In the genomic region with DNA sequence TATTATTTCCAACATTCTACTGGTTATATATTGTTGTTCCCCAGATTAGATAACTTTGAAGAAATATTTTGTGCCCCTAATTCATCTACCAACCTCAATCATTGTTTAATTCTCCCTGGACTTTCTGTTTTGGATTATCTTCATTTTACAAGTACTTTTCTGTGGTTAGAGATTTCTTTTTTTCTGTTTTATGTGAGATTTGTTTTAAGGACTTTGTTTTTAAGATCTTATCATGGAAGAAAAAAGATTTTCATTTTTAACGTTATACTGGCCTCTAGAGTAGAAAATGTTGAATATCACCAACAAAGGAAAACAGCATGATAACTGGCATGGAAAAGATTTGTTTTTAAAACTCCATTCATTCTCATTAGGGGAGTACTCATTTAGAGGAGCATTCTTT, we compare ENCODE assay signal across 8 cellular contexts.
DNase-seq lines count a peak whose midpoint lies in the region; ATAC-seq and TF ChIP-seq lines count a peak whose summit lies in the region.

No MANE protein-coding gene starts in this region.

- no peaks in the 10 kb centered on the region for H3K36me3 ChIP-seq in tibial artery

- peaks cover 0 to 3% of the 10 kb centered on the region in 2 donors for H3K27me3 Mint-ChIP-seq in natural killer cell (ENCODE audit: low read depth in 2 of 2)

- H3K4me3 ChIP-seq in foreskin fibroblast (ENCODE audit: low read depth in 1 of 2, low read length in 2 of 2) (no peak overlapping the region), tibial artery (no peak overlapping the region)

- H3K9me3 ChIP-seq in tibial artery = no peaks in the 10 kb centered on the region

- no peak for ATAC-seq in natural killer cell
- no peak for ATAC-seq in GM21723 (IDR thresholded peaks at IDR 0.05; ENCODE audit: unreplicated experiment)

- intact Hi-C loops in tibial artery (cut with DNase I; ENCODE audit: low total_unique reads) = loop anchor here (10.0 kb wide), 1 partner anchor 1131 kb away; a partner anchor contains a TSS
- intact Hi-C loops in natural killer cell (cut with micrococcal nuclease) = loop anchor here (5.0 kb wide), 1 partner anchor 1453 kb away; no protein-coding TSS in a partner anchor

- DNase-seq in NCI-H2029 (lab: John Stamatoyannopoulos, UW) = peak; percentile 5
- no peak for DNase-seq in NCI-H2029 treated with DMSO at 0.1 percent for 48 hours (lab: John Stamatoyannopoulos, UW)
- DNase-seq in RKO (ENCODE audit: low spot score) = peak; percentile 9
- peak in 1 of 2 donors; percentile 49 for DNase-seq in foreskin fibroblast
- DNase-seq in tibial artery = no peak
- no peak for DNase-seq in natural killer cell
- no peak for DNase-seq in amniotic stem cell (lab: John Stamatoyannopoulos, UW)

- H3K4me3 Mint-ChIP-seq in natural killer cell = no peak overlapping the region

- TF ChIP-seq CTCF in foreskin fibroblast (IDR thresholded peaks at IDR 0.05; ENCODE audit: low read depth, low read length) (peak; percentile 16), tibial artery (IDR thresholded peaks at IDR 0.05) (peak; percentile 39 to 44), natural killer cell (IDR thresholded peaks at IDR 0.05) (no peak)

- H3K27ac Mint-ChIP-seq in natural killer cell = no peak overlapping the region

- H3K4me1 Mint-ChIP-seq in natural killer cell = no peaks in the 10 kb centered on the region

- H3K27ac ChIP-seq in tibial artery = peak overlapping the region in 1 of 2 donors; percentile 13

- H3K9me3 Mint-ChIP-seq in natural killer cell = no peaks in the 10 kb centered on the region

- no peaks in the 10 kb centered on the region for H3K27me3 ChIP-seq in tibial artery

- peaks cover 0 to 37% (median 8%) of the 10 kb centered on the region in 4 donors for H3K4me1 ChIP-seq in tibial artery

- H3K36me3 Mint-ChIP-seq in natural killer cell = no peaks in the 10 kb centered on the region

Comparison
In these comparisons a context has a peak if more than half of its experiments do, and no peak if none do; other contexts are left out.
1. DNase-seq: peak in NCI-H2029 (single experiment) and RKO (single experiment); none in NCI-H2029 treated with DMSO at 0.1 percent for 48 hours (single experiment), tibial artery (0 of 2), natural killer cell (single experiment) and amniotic stem cell (single experiment).